8 cellular contexts compared by ENCODE assay signal in the genomic region with DNA sequence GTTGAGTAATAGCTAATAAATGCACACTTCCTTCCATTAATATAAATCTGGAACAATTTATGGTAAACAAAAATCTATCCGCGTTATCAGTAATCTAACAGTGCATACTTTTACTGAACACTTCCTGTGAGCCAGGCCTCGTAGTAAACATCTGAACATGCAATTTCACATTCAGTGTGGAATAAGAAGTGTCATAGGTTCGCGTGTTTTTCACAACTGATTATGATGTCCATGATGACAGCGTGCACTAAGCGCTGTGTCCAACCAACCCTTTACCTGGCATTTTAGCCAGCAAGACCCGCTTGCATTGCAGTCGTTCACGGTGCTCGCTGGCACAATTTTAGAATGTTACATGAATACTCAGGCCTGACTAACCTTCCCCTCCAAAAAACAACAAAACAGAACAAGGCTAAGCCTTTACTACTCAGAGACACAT. TPM values are rescaled to one million over a fixed set of nuclear protein-coding genes. Genes with fewer than 3 reads are reported as not detected.
A peak's percentile ranks its signal among the peaks of the same experiment; 100 is the strongest.
DNase-seq lines count a peak whose midpoint lies in the region; ATAC-seq and TF ChIP-seq lines count a peak whose summit lies in the region.

No MANE protein-coding gene starts in this region.

- peak; percentile 3 for ATAC-seq in activated naive CD8-positive, alpha-beta T cell treated with anti-CD3 and anti-CD28 coated beads, Interleukin-2, amount 50 U/mL, for 24 hours
- ATAC-seq in GM18511 (IDR thresholded peaks at IDR 0.05; ENCODE audit: unreplicated experiment), result no peak

- WGBS in tibial nerve, 2 donors, result 7 to 10% methylated on average over 11 of the region's 11 CpGs

- no peaks in the 10 kb centered on the region for H3K27me3 ChIP-seq in layer of hippocampus (ENCODE audit: control insufficient read depth, insufficient read depth, low read length)
- no peaks in the 10 kb centered on the region for H3K27me3 ChIP-seq in tibial nerve

- no peak for TF ChIP-seq CTCF in tibial nerve (IDR thresholded peaks at IDR 0.05)

- H3K9me3 Mint-ChIP-seq in activated T-cell treated with anti-CD3 and anti-CD28 coated beads, Interleukin-2, amount 50 U/mL, for 24 hours, result no peaks in the 10 kb centered on the region
- no peaks in the 10 kb centered on the region for H3K9me3 Mint-ChIP-seq in activated naive CD8-positive, alpha-beta T cell treated with anti-CD3 and anti-CD28 coated beads, Interleukin-2, amount 50 U/mL, for 24 hours

- H3K27ac Mint-ChIP-seq in activated T-cell treated with anti-CD3 and anti-CD28 coated beads, Interleukin-2, amount 50 U/mL, for 24 hours, result peak overlapping the region; percentile 97
- peak overlapping the region; percentile 96 for H3K27ac Mint-ChIP-seq in activated naive CD8-positive, alpha-beta T cell treated with anti-CD3 and anti-CD28 coated beads, Interleukin-2, amount 50 U/mL, for 24 hours

- peaks cover 21% of the 10 kb centered on the region for H3K4me1 Mint-ChIP-seq in activated T-cell treated with anti-CD3 and anti-CD28 coated beads, Interleukin-2, amount 50 U/mL, for 24 hours (ENCODE audit: low read depth)
- H3K4me1 Mint-ChIP-seq in activated naive CD8-positive, alpha-beta T cell treated with anti-CD3 and anti-CD28 coated beads, Interleukin-2, amount 50 U/mL, for 24 hours, result peaks cover 28% of the 10 kb centered on the region

- H3K9me3 ChIP-seq in tibial nerve, result no peaks in the 10 kb centered on the region

- peaks cover 50% of the 10 kb centered on the region for H3K36me3 Mint-ChIP-seq in activated T-cell treated with anti-CD3 and anti-CD28 coated beads, Interleukin-2, amount 50 U/mL, for 24 hours (ENCODE audit: low read depth)
- peaks cover 10% of the 10 kb centered on the region for H3K36me3 Mint-ChIP-seq in activated naive CD8-positive, alpha-beta T cell treated with anti-CD3 and anti-CD28 coated beads, Interleukin-2, amount 50 U/mL, for 24 hours (ENCODE audit: low read depth)

- peaks cover 0 to 15% (median 0%) of the 10 kb centered on the region in 3 donors for H3K36me3 ChIP-seq in tibial nerve

- H3K27me3 Mint-ChIP-seq in activated T-cell treated with anti-CD3 and anti-CD28 coated beads, Interleukin-2, amount 50 U/mL, for 24 hours, result no peaks in the 10 kb centered on the region
- no peaks in the 10 kb centered on the region for H3K27me3 Mint-ChIP-seq in activated naive CD8-positive, alpha-beta T cell treated with anti-CD3 and anti-CD28 coated beads, Interleukin-2, amount 50 U/mL, for 24 hours

- H3K4me3 ChIP-seq in tibial nerve, result peak overlapping the region; percentile 53 to 97 (median 87)

- DNase-seq in activated T-cell treated with anti-CD3 and anti-CD28 coated beads, Interleukin-2, amount 50 U/mL, for 24 hours, result no peak
- DNase-seq in activated T-cell treated with anti-CD3 and anti-CD28 coated beads, Interleukin-2, amount 50 U/mL, for 48 hours, result no peak
- no peak for DNase-seq in activated naive CD8-positive, alpha-beta T cell treated with anti-CD3 and anti-CD28 coated beads, Interleukin-2, amount 50 U/mL, for 24 hours
- DNase-seq in tibial nerve (ENCODE audit: low spot score in 2 of 2), result no peak
- no peak for DNase-seq in hepatic stellate cell (ENCODE audit: low spot score)
- no peak for DNase-seq in NCI-H1092 treated with DMSO at 0.1 percent for 48 hours (lab: John Stamatoyannopoulos, UW)

- TF ChIP-seq EP300 in tibial nerve (IDR thresholded peaks at IDR 0.05), result no peak

- no peak for TF ChIP-seq POLR2A in tibial nerve (IDR thresholded peaks at IDR 0.05)

- peak overlapping the region; percentile 94 for H3K27ac ChIP-seq in layer of hippocampus (ENCODE audit: low read depth, low read length)
- peak overlapping the region; percentile 85 to 99 (median 90) for H3K27ac ChIP-seq in tibial nerve

- H3K4me1 ChIP-seq in tibial nerve, result peaks cover 0 to 27% (median 12%) of the 10 kb centered on the region in 4 donors

- H3K4me3 Mint-ChIP-seq in activated T-cell treated with anti-CD3 and anti-CD28 coated beads, Interleukin-2, amount 50 U/mL, for 24 hours, result peak overlapping the region; percentile 88
- H3K4me3 Mint-ChIP-seq in activated naive CD8-positive, alpha-beta T cell treated with anti-CD3 and anti-CD28 coated beads, Interleukin-2, amount 50 U/mL, for 24 hours, result peak overlapping the region; percentile 95

RNA-seq across cellular contexts. Expression of a gene that starts 2.1 kb away (rescaled TPM):
- 10 to 100 TPM; 21.2 to 43.5 (median 34.2) TPM for total RNA-seq in tibial nerve
